ENCODE assay signal across 8 cellular contexts in the genomic region with DNA sequence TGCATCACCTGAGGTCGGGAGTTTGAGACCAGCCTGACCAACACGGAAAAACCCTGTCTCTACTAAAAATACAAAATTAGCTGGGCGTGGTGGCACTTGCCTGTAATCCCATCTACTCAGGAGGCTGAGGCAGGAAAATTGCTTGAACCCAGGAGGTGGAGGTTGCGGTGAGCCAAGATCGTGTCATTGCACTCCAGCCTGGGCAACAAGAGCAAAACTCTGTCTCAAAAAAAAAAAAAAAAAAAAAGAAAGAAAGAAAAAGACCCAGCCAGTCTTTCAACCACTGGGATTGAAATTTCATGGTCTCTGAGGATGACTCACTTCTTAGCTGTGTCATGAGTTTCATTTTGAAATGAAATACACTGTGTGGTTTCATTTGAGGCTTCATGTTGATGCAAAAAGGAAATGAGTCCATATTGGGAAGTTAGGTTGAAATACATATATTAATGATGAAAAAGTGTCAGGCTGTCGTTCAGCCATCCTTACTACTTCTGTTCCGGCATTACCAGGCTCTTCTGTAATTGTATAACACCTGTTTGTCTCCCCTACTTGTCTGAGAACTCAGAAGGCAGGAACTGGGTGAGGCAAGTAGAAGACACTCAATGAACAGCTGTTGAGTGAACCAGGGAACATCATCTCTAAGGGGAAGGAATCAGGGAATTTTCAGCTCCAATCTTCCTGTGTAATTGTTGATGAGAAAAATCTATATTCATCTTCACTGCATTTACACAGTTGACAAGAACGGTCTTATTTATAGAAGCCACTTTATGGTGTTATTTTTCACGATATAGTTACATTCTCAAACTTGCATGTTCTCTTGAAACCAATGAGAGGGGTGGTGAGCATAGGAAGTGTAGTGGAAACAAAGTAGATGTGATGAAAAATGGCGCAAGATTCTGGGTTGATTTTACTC.
A peak's percentile ranks its signal among the peaks of the same experiment; 100 is the strongest.
DNase-seq lines count a peak whose midpoint lies in the region; ATAC-seq, FAIRE-seq and TF ChIP-seq lines count a peak whose summit lies in the region.

No MANE protein-coding gene starts in this region.

- H3K4me3 ChIP-seq in astrocyte (ENCODE audit: insufficient read depth, low read depth, low read length), result no peak overlapping the region

- H3K27me3 Mint-ChIP-seq in astrocyte (ENCODE audit: low read depth, unreplicated experiment) (no peaks in the 10 kb centered on the region), naive B cell (no peaks in the 10 kb centered on the region)

- peaks cover 38% of the 10 kb centered on the region for H3K4me1 ChIP-seq in astrocyte (ENCODE audit: insufficient read depth, low read length)

- H3K4me1 Mint-ChIP-seq in astrocyte (ENCODE audit: low read depth, unreplicated experiment) (peaks cover 26% of the 10 kb centered on the region), naive B cell (peaks cover 18 to 36% (median 18%) of the 10 kb centered on the region in 3 donors)

- H2AFZ ChIP-seq in astrocyte (ENCODE audit: low read depth, low read length), result peak overlapping the region; percentile 53

- peak; percentile 20 to 23 for DNase-seq in stimulated activated CD4-positive, alpha-beta T cell treated with anti-CD3 and anti-CD28 coated beads, Interleukin-2, amount 100 ng/mL, for 24 hours
- DNase-seq in stimulated activated CD4-positive, alpha-beta T cell treated with anti-CD3 and anti-CD28 coated beads, Interleukin-4, amount 100 ng/mL, for 1 hour, result no peak
- DNase-seq in NCI-H460 (ENCODE audit: extremely low read depth, low read depth) (peak; percentile 14), astrocyte (ENCODE audit: low read depth) (peak; percentile 91), naive B cell (peak; percentile 65), substantia nigra (lab: John Stamatoyannopoulos, UW) (no peak), NCI-H2227 treated with DMSO at 0.1 percent for 48 hours (lab: John Stamatoyannopoulos, UW) (no peak)

- ATAC-seq in HG02798 (IDR thresholded peaks at IDR 0.05; ENCODE audit: poor library complexity, unreplicated experiment) (peak; percentile 95), naive B cell (ENCODE audit: low read depth in 2 of 2) (peak; percentile 79 to 81)

- H3K4me3 Mint-ChIP-seq in astrocyte (ENCODE audit: unreplicated experiment) (no peak overlapping the region), naive B cell (peak overlapping the region; percentile 43 to 84 (median 72))

- peak overlapping the region; percentile 37 for H3K4me2 ChIP-seq in astrocyte (ENCODE audit: low read length)

- no peaks in the 10 kb centered on the region for H3K36me3 Mint-ChIP-seq in astrocyte (ENCODE audit: low read depth, unreplicated experiment)
- H3K36me3 Mint-ChIP-seq in naive B cell, result peaks cover 0 to 3% of the 10 kb centered on the region in 2 donors

- no peak overlapping the region for H3K9ac ChIP-seq in astrocyte (ENCODE audit: low read length)

- H3K79me2 ChIP-seq in astrocyte (ENCODE audit: insufficient read depth, low read length), result no peaks in the 10 kb centered on the region

- peaks cover 4% of the 10 kb centered on the region for H3K9me3 Mint-ChIP-seq in astrocyte (ENCODE audit: unreplicated experiment)
- no peaks in the 10 kb centered on the region for H3K9me3 Mint-ChIP-seq in naive B cell

- no peaks in the 10 kb centered on the region for H4K20me1 ChIP-seq in astrocyte (ENCODE audit: insufficient read depth, low read length)

- no peaks in the 10 kb centered on the region for H3K9me3 ChIP-seq in astrocyte (ENCODE audit: insufficient read depth, low read depth, low read length)

- peak; percentile 94 for FAIRE-seq in astrocyte (lab: Jason Lieb, UNC)

- H3K27ac ChIP-seq in astrocyte (ENCODE audit: low read depth, low read length), result peak overlapping the region; percentile 70
- no peak overlapping the region for H3K27ac ChIP-seq in substantia nigra (ENCODE audit: low read depth, low read length, poor library complexity, severe bottlenecking)

- H3K36me3 ChIP-seq in astrocyte (ENCODE audit: insufficient read depth, low read length), result no peaks in the 10 kb centered on the region

- H3K27me3 ChIP-seq in astrocyte (ENCODE audit: insufficient read depth, low read length), result no peaks in the 10 kb centered on the region

- peak overlapping the region; percentile 96 for H3K27ac Mint-ChIP-seq in astrocyte (ENCODE audit: unreplicated experiment)
- peak overlapping the region; percentile 81 to 97 (median 88) for H3K27ac Mint-ChIP-seq in naive B cell

- no peak for TF ChIP-seq CTCF in astrocyte (IDR thresholded peaks at IDR 0.05; ENCODE audit: insufficient read depth, low read depth, low read length)

Comparison
In these comparisons a context has a peak if more than half of its experiments do, and no peak if none do; other contexts are left out.
1. DNase-seq: peak in stimulated activated CD4-positive, alpha-beta T cell treated with anti-CD3 and anti-CD28 coated beads, Interleukin-2, amount 100 ng/mL, for 24 hours (2 of 2), NCI-H460 (single experiment), astrocyte (single experiment) and naive B cell (single experiment); none in stimulated activated CD4-positive, alpha-beta T cell treated with anti-CD3 and anti-CD28 coated beads, Interleukin-4, amount 100 ng/mL, for 1 hour (single experiment), substantia nigra (0 of 49) and NCI-H2227 treated with DMSO at 0.1 percent for 48 hours (single experiment).